ENCODE assay signal across 7 cellular contexts in genomic region chr17:27089079-27089928, GRCh38.
DNase-seq lines count a peak whose midpoint lies in the region; FAIRE-seq and TF ChIP-seq lines count a peak whose summit lies in the region.
"Not testable (repeated sequence)": the region's sequence is repeated elsewhere in the genome, so short reads cannot be mapped to it uniquely, and the experiment has no call there.

No MANE protein-coding gene starts in this region.

- peak; percentile 72 for FAIRE-seq in bronchial epithelial cell (lab: Jason Lieb, UNC)

- not testable (repeated sequence) for TF ChIP-seq CTCF in bronchial epithelial cell (IDR thresholded peaks at IDR 0.05; ENCODE audit: insufficient read depth, low read length, severe bottlenecking)

- H3K27me3 ChIP-seq in bronchial epithelial cell (ENCODE audit: control insufficient read depth, insufficient read depth, low read length), result not testable (repeated sequence)

- not testable (repeated sequence) for H3K36me3 ChIP-seq in bronchial epithelial cell (ENCODE audit: control insufficient read depth, insufficient read depth, low read length)

- DNase-seq in DMS79 (lab: John Stamatoyannopoulos, UW), result peak; percentile 80
- peak; percentile 39 for DNase-seq in NCI-H1105 (lab: John Stamatoyannopoulos, UW)
- peak; percentile 93 for DNase-seq in NCI-H1694 (lab: John Stamatoyannopoulos, UW)
- DNase-seq in NCI-H2227 (lab: John Stamatoyannopoulos, UW; ENCODE audit: unreplicated experiment), result peak; percentile 89
- peak; percentile 53 for DNase-seq in NCI-H774 (lab: John Stamatoyannopoulos, UW)
- peak; percentile 70 for DNase-seq in SHP77 treated with DMSO at 0.1 percent for 48 hours (lab: John Stamatoyannopoulos, UW)
- DNase-seq in bronchial epithelial cell (ENCODE audit: low read depth), result not testable (repeated sequence)

- not testable (repeated sequence) for H3K4me3 ChIP-seq in bronchial epithelial cell (ENCODE audit: low read depth, low read length)
